ENCODE assay signal across 34 cellular contexts in the genomic region with DNA sequence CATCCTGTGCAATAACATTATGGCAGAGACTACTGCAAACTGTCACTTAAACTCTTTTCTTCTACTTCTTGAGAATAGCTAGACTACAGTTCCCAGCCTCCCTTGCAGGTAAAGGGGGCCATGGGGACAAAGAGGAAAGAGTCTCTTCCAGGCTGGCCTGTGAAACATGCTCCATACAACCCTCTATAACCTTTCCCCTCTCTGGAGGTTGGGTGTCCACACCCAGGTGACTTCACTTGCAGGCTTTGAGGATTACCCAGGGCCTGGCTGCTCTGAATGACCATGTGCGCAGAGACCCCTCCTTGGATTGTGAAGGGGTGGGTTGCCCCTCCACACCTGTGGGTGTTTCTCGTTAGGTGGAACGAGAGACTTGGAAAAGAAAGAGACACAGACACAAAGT.
"Had no signal": no experiment of that assay in that cellular context is flagged by ENCODE, and none has a peak within 500 bp of the region (broad histone marks: within the 10 kb centered on the region; RNA-seq: fewer than 3 reads in every experiment).

No MANE protein-coding gene starts in this region.

- H3K36me3 Mint-ChIP-seq: activated CD4-positive, alpha-beta memory T cell treated with anti-CD3 and anti-CD28 coated beads for 36 hours; activated CD8-positive, alpha-beta memory T cell treated with anti-CD3 and anti-CD28 coated beads, Interleukin-2, amount 10 ng/mL, durations not matched to agents 7 days and 5 days; activated naive CD4-positive, alpha-beta T cell treated with anti-CD3 and anti-CD28 coated beads, Interleukin-2, amount 50 U/mL, for 24 hours; activated naive CD8-positive, alpha-beta T cell treated with anti-CD3 and anti-CD28 coated beads for 36 hours had no signal

- H3K27me3 ChIP-seq: adrenal gland, body of pancreas, esophagus squamous epithelium, gastroesophageal sphincter had no signal

- H3K4me3 Mint-ChIP-seq: activated CD4-positive, alpha-beta memory T cell treated with anti-CD3 and anti-CD28 coated beads for 36 hours; activated CD4-positive, alpha-beta T cell treated with anti-CD3 and anti-CD28 coated beads for 36 hours; activated CD4-positive, alpha-beta T cell treated with anti-CD3 and anti-CD28 coated beads, Interleukin-2, amount 10 ng/mL, durations not matched to agents 24 days and 14 days; activated CD8-positive, alpha-beta memory T cell treated with anti-CD3 and anti-CD28 coated beads, Interleukin-2, amount 10 ng/mL, durations not matched to agents 7 days and 5 days; activated CD8-positive, alpha-beta T cell treated with anti-CD3 and anti-CD28 coated beads, Interleukin-2, amount 10 ng/mL, durations not matched to agents 7 days and 5 days; activated naive CD4-positive, alpha-beta T cell treated with anti-CD3 and anti-CD28 coated beads for 36 hours; activated naive CD4-positive, alpha-beta T cell treated with anti-CD3 and anti-CD28 coated beads, Interleukin-2, amount 50 U/mL, for 24 hours; activated naive CD8-positive, alpha-beta T cell treated with anti-CD3 and anti-CD28 coated beads for 36 hours; activated naive CD8-positive, alpha-beta T cell treated with anti-CD3 and anti-CD28 coated beads, Interleukin-2, amount 50 U/mL, for 24 hours; activated T-helper 1 cell treated with anti-CD3 and anti-CD28 coated beads, Interleukin-12 subunit alpha, Interleukin-12 subunit beta, Interleukin-2, Interleukin-4 antibody, amounts not matched to agents 30 ng/mL and 10 ng/mL and 1 ng/mL, durations not matched to agents 14 hours and 24 hours and 36 hours; effector memory CD8-positive, alpha-beta T cell had no signal

- DNase-seq: activated CD4-positive, alpha-beta memory T cell treated with anti-CD3 and anti-CD28 coated beads for 36 hours; activated CD4-positive, alpha-beta T cell treated with anti-CD3 and anti-CD28 coated beads for 36 hours; activated CD4-positive, alpha-beta T cell treated with anti-CD3 and anti-CD28 coated beads, Interleukin-2, amount 10 ng/mL, durations not matched to agents 24 days and 14 days; activated CD4-positive, CD25-positive, alpha-beta regulatory T cell; activated CD4-positive, CD25-positive, alpha-beta regulatory T cell treated with anti-CD3 and anti-CD28 coated beads, Interleukin-2, amount 50 U/mL, for 72 hours; activated CD8-positive, alpha-beta memory T cell treated with anti-CD3 and anti-CD28 coated beads, Interleukin-2, amount 10 ng/mL, durations not matched to agents 7 days and 5 days; activated CD8-positive, alpha-beta memory T cell treated with anti-CD3 and anti-CD28 coated beads, Interleukin-2, amount 50 U/mL, for 4 hours; activated CD8-positive, alpha-beta T cell treated with anti-CD3 and anti-CD28 coated beads, Interleukin-2, amount 10 ng/mL, durations not matched to agents 7 days and 5 days; activated effector memory CD4-positive, alpha-beta T cell treated with anti-CD3 and anti-CD28 coated beads, Interleukin-2, amount 50 U/mL, for 16 hours; activated naive CD4-positive, alpha-beta T cell treated with anti-CD3 and anti-CD28 coated beads for 36 hours; activated naive CD8-positive, alpha-beta T cell treated with anti-CD3 and anti-CD28 coated beads for 36 hours; activated naive CD8-positive, alpha-beta T cell treated with anti-CD3 and anti-CD28 coated beads, Interleukin-2, amount 50 U/mL, for 24 hours; activated T-cell treated with anti-CD3 and anti-CD28 coated beads, Interleukin-2, amount 50 U/mL, for 1 hour; activated T-cell treated with anti-CD3 and anti-CD28 coated beads, Interleukin-2, amount 50 U/mL, for 48 hours; adrenal gland; amygdala; aorta; body of pancreas; caudate nucleus; cortex of kidney; dermis blood vessel endothelial cell; effector CD4-positive, alpha-beta T cell; effector memory CD8-positive, alpha-beta T cell; erythroblast; esophagus squamous epithelium; foreskin melanocyte; head of caudate nucleus; hippocampal formation; T-helper 2 cell had no signal

- H3K4me1 Mint-ChIP-seq: activated CD4-positive, alpha-beta T cell treated with anti-CD3 and anti-CD28 coated beads for 36 hours; activated CD4-positive, alpha-beta T cell treated with anti-CD3 and anti-CD28 coated beads, Interleukin-2, amount 10 ng/mL, durations not matched to agents 24 days and 14 days; activated CD8-positive, alpha-beta memory T cell treated with anti-CD3 and anti-CD28 coated beads, Interleukin-2, amount 10 ng/mL, durations not matched to agents 7 days and 5 days; activated naive CD4-positive, alpha-beta T cell treated with anti-CD3 and anti-CD28 coated beads, Interleukin-2, amount 50 U/mL, for 24 hours; activated naive CD8-positive, alpha-beta T cell treated with anti-CD3 and anti-CD28 coated beads for 36 hours; activated naive CD8-positive, alpha-beta T cell treated with anti-CD3 and anti-CD28 coated beads, Interleukin-2, amount 50 U/mL, for 24 hours had no signal

- H3K27ac ChIP-seq: adrenal gland, body of pancreas, esophagus squamous epithelium, gastroesophageal sphincter, VCaP had no signal

- ATAC-seq: activated CD4-positive, alpha-beta T cell treated with anti-CD3 and anti-CD28 coated beads for 36 hours; activated CD8-positive, alpha-beta memory T cell treated with anti-CD3 and anti-CD28 coated beads, Interleukin-2, amount 10 ng/mL, durations not matched to agents 7 days and 5 days; activated CD8-positive, alpha-beta T cell treated with anti-CD3 and anti-CD28 coated beads, Interleukin-2, amount 10 ng/mL, durations not matched to agents 7 days and 5 days; activated naive CD8-positive, alpha-beta T cell treated with anti-CD3 and anti-CD28 coated beads, Interleukin-2, amount 50 U/mL, for 24 hours; body of pancreas; effector memory CD8-positive, alpha-beta T cell; gastroesophageal sphincter had no signal

- H3K4me1 ChIP-seq: adrenal gland, body of pancreas, esophagus squamous epithelium, gastroesophageal sphincter had no signal

- H3K27ac Mint-ChIP-seq: activated CD4-positive, alpha-beta memory T cell treated with anti-CD3 and anti-CD28 coated beads for 36 hours; activated CD4-positive, alpha-beta T cell treated with anti-CD3 and anti-CD28 coated beads for 36 hours; activated CD4-positive, alpha-beta T cell treated with anti-CD3 and anti-CD28 coated beads, Interleukin-2, amount 10 ng/mL, durations not matched to agents 24 days and 14 days; activated CD8-positive, alpha-beta memory T cell treated with anti-CD3 and anti-CD28 coated beads, Interleukin-2, amount 10 ng/mL, durations not matched to agents 7 days and 5 days; activated CD8-positive, alpha-beta T cell treated with anti-CD3 and anti-CD28 coated beads, Interleukin-2, amount 10 ng/mL, durations not matched to agents 7 days and 5 days; activated naive CD4-positive, alpha-beta T cell treated with anti-CD3 and anti-CD28 coated beads for 36 hours; activated naive CD4-positive, alpha-beta T cell treated with anti-CD3 and anti-CD28 coated beads, Interleukin-2, amount 50 U/mL, for 24 hours; activated naive CD8-positive, alpha-beta T cell treated with anti-CD3 and anti-CD28 coated beads for 36 hours; activated naive CD8-positive, alpha-beta T cell treated with anti-CD3 and anti-CD28 coated beads, Interleukin-2, amount 50 U/mL, for 24 hours; activated T-helper 1 cell treated with anti-CD3 and anti-CD28 coated beads, Interleukin-12 subunit alpha, Interleukin-12 subunit beta, Interleukin-2, Interleukin-4 antibody, amounts not matched to agents 30 ng/mL and 10 ng/mL and 1 ng/mL, durations not matched to agents 14 hours and 24 hours and 36 hours; activated T-helper 2 cell treated with anti-CD3 and anti-CD28 coated beads, Interferon-gamma antibody, Interleukin-2, Interleukin-4, amounts not matched to agents 10 μg/mL and 5 μg/mL and 100 μg/mL, durations not matched to agents 14 hours and 24 hours and 36 hours; effector memory CD8-positive, alpha-beta T cell had no signal

- H3K27me3 Mint-ChIP-seq: activated CD4-positive, alpha-beta T cell treated with anti-CD3 and anti-CD28 coated beads, Interleukin-2, amount 10 ng/mL, durations not matched to agents 24 days and 14 days; activated CD8-positive, alpha-beta memory T cell treated with anti-CD3 and anti-CD28 coated beads, Interleukin-2, amount 10 ng/mL, durations not matched to agents 7 days and 5 days; activated naive CD4-positive, alpha-beta T cell treated with anti-CD3 and anti-CD28 coated beads, Interleukin-2, amount 50 U/mL, for 24 hours; activated naive CD8-positive, alpha-beta T cell treated with anti-CD3 and anti-CD28 coated beads for 36 hours; activated naive CD8-positive, alpha-beta T cell treated with anti-CD3 and anti-CD28 coated beads, Interleukin-2, amount 50 U/mL, for 24 hours; effector memory CD8-positive, alpha-beta T cell had no signal

- H3K9me3 ChIP-seq: adrenal gland, body of pancreas, esophagus squamous epithelium, gastroesophageal sphincter had no signal

- H3K9me3 Mint-ChIP-seq: activated CD4-positive, alpha-beta memory T cell treated with anti-CD3 and anti-CD28 coated beads for 36 hours; activated CD4-positive, alpha-beta T cell treated with anti-CD3 and anti-CD28 coated beads, Interleukin-2, amount 10 ng/mL, durations not matched to agents 24 days and 14 days; activated T-helper 1 cell treated with anti-CD3 and anti-CD28 coated beads, Interleukin-12 subunit alpha, Interleukin-12 subunit beta, Interleukin-2, Interleukin-4 antibody, amounts not matched to agents 30 ng/mL and 10 ng/mL and 1 ng/mL, durations not matched to agents 14 hours and 24 hours and 36 hours; activated T-helper 2 cell treated with anti-CD3 and anti-CD28 coated beads, Interferon-gamma antibody, Interleukin-2, Interleukin-4, amounts not matched to agents 10 μg/mL and 5 μg/mL and 100 μg/mL, durations not matched to agents 14 hours and 24 hours and 36 hours had no signal
